In the genomic region with DNA sequence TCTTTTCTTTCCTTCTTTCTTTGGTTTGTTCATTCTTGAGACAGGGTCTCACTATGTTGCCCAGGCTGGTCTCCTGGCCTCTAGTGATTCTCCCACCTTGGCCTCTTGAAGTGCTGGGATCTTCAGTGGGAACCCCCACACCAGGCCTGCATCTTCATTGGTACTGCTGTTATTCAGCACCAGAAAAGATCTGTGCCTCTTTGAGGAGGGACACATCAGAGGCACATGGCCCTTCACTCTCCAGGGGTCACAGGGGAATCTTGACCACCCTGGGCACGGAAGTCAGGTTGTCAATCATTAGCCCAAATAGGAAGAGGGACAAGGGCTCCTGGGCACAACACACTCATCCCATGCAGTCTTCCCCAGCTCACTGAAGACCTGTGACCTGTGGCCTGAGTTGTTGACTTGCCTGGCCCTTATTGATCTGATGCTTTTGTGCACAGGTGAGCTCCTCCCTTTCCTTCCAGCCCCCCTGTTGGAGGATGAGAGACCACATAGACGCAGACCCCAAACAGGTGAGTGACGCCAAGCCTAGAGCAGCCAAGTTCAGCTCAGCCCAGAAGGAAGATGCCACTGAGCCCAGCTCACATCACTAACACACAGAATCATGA, we compare ENCODE assay signal across 19 cellular contexts.
"Had no signal": no experiment of that assay in that cellular context is flagged by ENCODE, and none has a peak within 500 bp of the region (broad histone marks: within the 10 kb centered on the region; RNA-seq: fewer than 3 reads in every experiment).

No MANE protein-coding gene starts in this region.

- H3K36me3 ChIP-seq: left lung, right atrium auricular region, WERI-Rb-1 had no signal

- H3K4me3 ChIP-seq: left lung, lung, psoas muscle, right atrium auricular region, testis had no signal

- ATAC-seq: activated CD8-positive, alpha-beta T cell treated with anti-CD3 and anti-CD28 coated beads for 36 hours; foreskin keratinocyte; left lung; naive thymus-derived CD8-positive, alpha-beta T cell; psoas muscle; SK-N-SH treated with all-trans-retinoic acid at 6 μM for 48 hours; stimulated activated naive B cell treated with anti-CD40 and anti-IgM and Interleukin-4, amounts not matched to agents 10 μg/mL and 1 μg/mL and 100 μg/mL, for 72 hours had no signal

- H3K27ac ChIP-seq: foreskin keratinocyte, left lung, psoas muscle, right atrium auricular region, testis, WERI-Rb-1 had no signal

- H3K27me3 ChIP-seq: left lung, right atrium auricular region, testis had no signal

- DNase-seq: activated CD4-positive, alpha-beta T cell treated with anti-CD3 and anti-CD28 coated beads, Interleukin-2, amount 10 ng/mL, durations not matched to agents 7 days and 5 days; activated CD4-positive, CD25-positive, alpha-beta regulatory T cell treated with anti-CD3 and anti-CD28 coated beads, Interleukin-2, amount 50 U/mL, for 72 hours; activated CD8-positive, alpha-beta T cell treated with anti-CD3 and anti-CD28 coated beads for 36 hours; activated naive CD4-positive, alpha-beta T cell treated with Interleukin-2 at 50 U/mL for 16 hours; caudate nucleus; effector memory CD4-positive, alpha-beta T cell; foreskin keratinocyte; kidney; naive thymus-derived CD8-positive, alpha-beta T cell; psoas muscle; stimulated activated CD4-positive, alpha-beta T cell treated with anti-CD3 and anti-CD28 coated beads, Interleukin-1b, Interleukin-23, amount 100 ng/mL, for 48 hours; stimulated activated naive B cell treated with anti-CD40 and anti-IgM and Interleukin-4, amounts not matched to agents 10 μg/mL and 1 μg/mL and 100 μg/mL, for 72 hours; testis; trophoblast cell; WERI-Rb-1 had no signal

- H3K4me1 ChIP-seq: foreskin keratinocyte, left lung, psoas muscle, right atrium auricular region, testis had no signal

- H3K9me3 ChIP-seq: left lung, psoas muscle, right atrium auricular region, testis had no signal
